21 cellular contexts compared by ENCODE assay signal in genomic region chr17:55925440-55925839, GRCh38.
DNase-seq lines count a peak whose midpoint lies in the region; ATAC-seq and TF ChIP-seq lines count a peak whose summit lies in the region.
"Had no signal": no experiment of that assay in that cellular context is flagged by ENCODE, and none has a peak within 500 bp of the region (broad histone marks: within the 10 kb centered on the region; RNA-seq: fewer than 3 reads in every experiment).

No MANE protein-coding gene starts in this region.

- DNase-seq in DND-41 (no peak), LHCN-M2 (ENCODE audit: low read depth) (peak; percentile 5), endodermal cell (no peak), DMS53 (lab: John Stamatoyannopoulos, UW) (no peak), islet precursor cell (no peak), NCI-H1105 (lab: John Stamatoyannopoulos, UW) (no peak)
- no peak for DNase-seq in naive thymus-derived CD8-positive, alpha-beta T cell
- DNase-seq: 8988T; ACHN; AML-193; BE2C; CD4-positive, alpha-beta T cell; CD8-positive, alpha-beta memory T cell; DMS 273 treated with DMSO at 0.1 percent for 48 hours; DMS79 treated with DMSO at 0.1 percent for 48 hours; GM23248; H7 had no signal

- H3K27me3 ChIP-seq in DND-41 (ENCODE audit: insufficient read depth, low read length, poor library complexity) (no peaks in the 10 kb centered on the region), endodermal cell (ENCODE audit: control insufficient read depth, insufficient read depth, low read length, poor library complexity, severe bottlenecking) (no peaks in the 10 kb centered on the region)
- H3K27me3 ChIP-seq: BE2C; BLaER1 treated with 17β-estradiol and CSF1 and Interleukin-3, amounts not matched to agents 10 nM and 100 nM had no signal

- H3K4me3 ChIP-seq in DND-41 (ENCODE audit: low read depth in 1 of 2, low read length in 2 of 2), result peak overlapping the region in 1 of 2 experiments; percentile 27; a peak in 1 of 4 replicates
- H3K4me3 ChIP-seq in endodermal cell (ENCODE audit: low read length), result peak overlapping the region; percentile 47
- H3K4me3 ChIP-seq: A549; BLaER1 treated with 17β-estradiol and CSF1 and Interleukin-3, amounts not matched to agents 10 nM and 100 nM; GM23248 had no signal

- peak overlapping the region; percentile 57 for H3K4me2 ChIP-seq in DND-41 (ENCODE audit: insufficient read depth, low read length)
- H3K4me2 ChIP-seq: A549 had no signal

- no peak overlapping the region for H3K27ac Mint-ChIP-seq in endodermal cell
- H3K27ac Mint-ChIP-seq in naive thymus-derived CD8-positive, alpha-beta T cell, result peak overlapping the region in 9 of 10 donors; percentile 29 to 92 (median 74)
- H3K27ac Mint-ChIP-seq: CD14-positive monocyte; CD8-positive, alpha-beta memory T cell had no signal

- no peaks in the 10 kb centered on the region for H3K36me3 ChIP-seq in DND-41 (ENCODE audit: insufficient read depth, low read length)
- no peaks in the 10 kb centered on the region for H3K36me3 ChIP-seq in endodermal cell (ENCODE audit: control insufficient read depth, insufficient read depth, low read length)
- H3K36me3 ChIP-seq: BE2C; BLaER1 treated with 17β-estradiol and CSF1 and Interleukin-3, amounts not matched to agents 10 nM and 100 nM had no signal

- WGBS in endodermal cell (ENCODE audit: insufficient coverage in 1 of 2, insufficient read length in 1 of 2), 2 experiments, result 88 to 100% methylated on average over 1 of the region's 1 CpG

- H3K4me1 ChIP-seq in DND-41 (ENCODE audit: insufficient read depth, low read length) (peaks cover 22% of the 10 kb centered on the region), endodermal cell (ENCODE audit: control insufficient read depth, insufficient read depth, low read length) (no peaks in the 10 kb centered on the region)
- H3K4me1 ChIP-seq: A549, BE2C had no signal

- H4K20me1 ChIP-seq in DND-41 (ENCODE audit: insufficient read depth, low read length), result no peaks in the 10 kb centered on the region
- H4K20me1 ChIP-seq: BLaER1 treated with 17β-estradiol and CSF1 and Interleukin-3, amounts not matched to agents 10 nM and 100 nM had no signal

- H3K27ac ChIP-seq in DND-41 (ENCODE audit: low read length) (peak overlapping the region; percentile 81), endodermal cell (ENCODE audit: low read depth, low read length) (no peak overlapping the region)
- H3K27ac ChIP-seq: A549; BLaER1 treated with 17β-estradiol and CSF1 and Interleukin-3, amounts not matched to agents 10 nM and 100 nM; GM23248 had no signal

- peaks cover 12% of the 10 kb centered on the region for H3K9me3 Mint-ChIP-seq in endodermal cell
- peaks cover 0 to 19% (median 0%) of the 10 kb centered on the region in 9 donors for H3K9me3 Mint-ChIP-seq in naive thymus-derived CD8-positive, alpha-beta T cell
- H3K9me3 Mint-ChIP-seq: CD8-positive, alpha-beta memory T cell had no signal

- POLR2A ChIA-PET in naive thymus-derived CD8-positive, alpha-beta T cell (lab: Charles Lee), result interaction anchor here (0.7 kb wide), 1 partner anchor 20 kb away, joined by 3 read pairs; no protein-coding TSS in a partner anchor

- H3K9me3 ChIP-seq in DND-41 (ENCODE audit: insufficient read depth, low read length, severe bottlenecking) (peaks cover 3% of the 10 kb centered on the region), endodermal cell (ENCODE audit: control insufficient read depth, low read length) (peaks cover 10% of the 10 kb centered on the region)
- H3K9me3 ChIP-seq: A549, BE2C had no signal

- H3K27me3 Mint-ChIP-seq in endodermal cell (ENCODE audit: insufficient read depth), result no peaks in the 10 kb centered on the region
- H3K27me3 Mint-ChIP-seq in naive thymus-derived CD8-positive, alpha-beta T cell, result no peaks in the 10 kb centered on the region
- H3K27me3 Mint-ChIP-seq: CD4-positive, alpha-beta T cell had no signal

- no peak overlapping the region for H3K4me3 Mint-ChIP-seq in endodermal cell
- no peak overlapping the region for H3K4me3 Mint-ChIP-seq in naive thymus-derived CD8-positive, alpha-beta T cell
- H3K4me3 Mint-ChIP-seq: CD14-positive monocyte; CD4-positive, alpha-beta T cell; CD8-positive, alpha-beta memory T cell had no signal

- no peak for ATAC-seq in DND-41 (ENCODE audit: insufficient read depth, low read depth)
- no peak for ATAC-seq in naive thymus-derived CD8-positive, alpha-beta T cell
- ATAC-seq: A549, HCT116 had no signal

- H3K79me2 ChIP-seq in DND-41 (ENCODE audit: insufficient read depth, low read length), result no peaks in the 10 kb centered on the region

- TF ChIP-seq CTCF in DND-41 (IDR thresholded peaks at IDR 0.05; ENCODE audit: borderline replicate concordance, extremely low read depth, low read length, poor library complexity, severe bottlenecking), result no peak
- TF ChIP-seq CTCF in endodermal cell (conservative IDR thresholded peaks at IDR 0.05), result no peak

- peaks cover 16% of the 10 kb centered on the region for H3K4me1 Mint-ChIP-seq in endodermal cell
- peaks cover 12 to 20% (median 15%) of the 10 kb centered on the region in 4 donors for H3K4me1 Mint-ChIP-seq in naive thymus-derived CD8-positive, alpha-beta T cell
- H3K4me1 Mint-ChIP-seq: CD14-positive monocyte; CD8-positive, alpha-beta memory T cell had no signal

- H3K9ac ChIP-seq in DND-41 (ENCODE audit: low read depth, low read length), result no peak overlapping the region
- no peak overlapping the region for H3K9ac ChIP-seq in endodermal cell (ENCODE audit: extremely low read depth, low read length, poor library complexity, severe bottlenecking)
- H3K9ac ChIP-seq: BLaER1 treated with 17β-estradiol and CSF1 and Interleukin-3, amounts not matched to agents 10 nM and 100 nM; GM23248 had no signal

- H3K36me3 Mint-ChIP-seq in endodermal cell (ENCODE audit: low read depth), result peaks cover 3% of the 10 kb centered on the region
- H3K36me3 Mint-ChIP-seq in naive thymus-derived CD8-positive, alpha-beta T cell, result peaks cover 0 to 9% (median 7%) of the 10 kb centered on the region in 3 donors
- H3K36me3 Mint-ChIP-seq: CD14-positive monocyte; CD8-positive, alpha-beta memory T cell had no signal

- peak overlapping the region; percentile 41; the same call in 1 of the 2 replicates for H2AFZ ChIP-seq in DND-41 (ENCODE audit: low read depth, low read length)
- H2AFZ ChIP-seq: GM23248 had no signal
